16 cellular contexts compared by ENCODE assay signal in the genomic region with DNA sequence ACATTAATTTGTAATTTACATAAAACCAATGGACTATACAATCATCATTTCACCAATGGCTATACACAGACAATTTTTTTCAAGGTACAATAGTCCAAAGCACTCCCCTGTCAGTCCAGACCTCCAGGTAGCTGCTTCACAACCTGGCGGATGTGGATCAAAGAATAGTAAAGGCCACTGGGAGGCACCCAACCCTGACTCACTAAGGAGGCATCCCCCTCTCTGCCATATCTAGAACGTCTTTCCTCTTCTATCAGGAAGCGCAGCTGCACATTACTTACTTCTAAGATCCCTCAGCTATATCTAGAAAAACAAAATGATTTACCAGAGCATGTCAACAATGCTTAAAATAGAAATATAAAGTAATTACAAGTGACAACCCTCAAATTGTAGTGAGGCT.
A peak's percentile ranks its signal among the peaks of the same experiment; 100 is the strongest.
DNase-seq lines count a peak whose midpoint lies in the region; ATAC-seq and TF ChIP-seq lines count a peak whose summit lies in the region.
"Had no signal": no experiment of that assay in that cellular context is flagged by ENCODE, and none has a peak within 500 bp of the region (broad histone marks: within the 10 kb centered on the region; RNA-seq: fewer than 3 reads in every experiment).

No MANE protein-coding gene starts in this region.

- POLR2A ChIA-PET in activated naive CD8-positive, alpha-beta T cell treated with anti-CD3 and anti-CD28 coated beads, Interleukin-2, amount 10 ng/mL, durations not matched to agents 7 days and 5 days (lab: Charles Lee) = no interaction called here
- POLR2A ChIA-PET in OCI-LY7 (lab: Charles Lee) = interaction anchor here (1.3 to 1.9 kb wide), 2 partner anchors 11 to 12 kb away, joined by 4 to 5 read pairs; no protein-coding TSS in a partner anchor

- no peaks in the 10 kb centered on the region for H3K9me2 ChIP-seq in OCI-LY7 (ENCODE audit: insufficient read depth, low read length)

- intact Hi-C loops in OCI-LY7 (cut with micrococcal nuclease; ENCODE audit: unreplicated experiment) (no loop called here), dorsolateral prefrontal cortex (cut with DNase I) (no loop called here), mucosa of descending colon (cut with DNase I, micrococcal nuclease) (no loop called here)

- ATAC-seq in activated naive CD8-positive, alpha-beta T cell treated with anti-CD3 and anti-CD28 coated beads, Interleukin-2, amount 10 ng/mL, durations not matched to agents 7 days and 5 days (ENCODE audit: low read depth) = no peak
- no peak for ATAC-seq in mucosa of descending colon

- no peak overlapping the region for H3K4me3 Mint-ChIP-seq in activated naive CD8-positive, alpha-beta T cell treated with anti-CD3 and anti-CD28 coated beads, Interleukin-2, amount 10 ng/mL, durations not matched to agents 7 days and 5 days
- H3K4me3 Mint-ChIP-seq in activated naive CD8-positive, alpha-beta T cell treated with anti-CD3 and anti-CD28 coated beads for 36 hours = no peak overlapping the region
- H3K4me3 Mint-ChIP-seq: H9 had no signal

- peaks cover 31% of the 10 kb centered on the region for H3K4me1 ChIP-seq in OCI-LY7 (ENCODE audit: insufficient read depth, low read length, poor library complexity, severe bottlenecking)
- H3K4me1 ChIP-seq in mucosa of descending colon (ENCODE audit: low read depth) = peaks cover 7% of the 10 kb centered on the region

- BruUV-seq in OCI-LY7 (replicated peaks; lab: Mats Ljungman, UMichigan) = no TSS peak

- peaks cover 35% of the 10 kb centered on the region for H3K9me3 Mint-ChIP-seq in activated naive CD8-positive, alpha-beta T cell treated with anti-CD3 and anti-CD28 coated beads, Interleukin-2, amount 10 ng/mL, durations not matched to agents 7 days and 5 days
- H3K9me3 Mint-ChIP-seq in activated naive CD8-positive, alpha-beta T cell treated with anti-CD3 and anti-CD28 coated beads for 36 hours = peaks cover 61% of the 10 kb centered on the region

- H3K36me3 Mint-ChIP-seq in activated naive CD8-positive, alpha-beta T cell treated with anti-CD3 and anti-CD28 coated beads, Interleukin-2, amount 10 ng/mL, durations not matched to agents 7 days and 5 days = peaks cover 69% of the 10 kb centered on the region
- peaks cover 93% of the 10 kb centered on the region for H3K36me3 Mint-ChIP-seq in activated naive CD8-positive, alpha-beta T cell treated with anti-CD3 and anti-CD28 coated beads for 36 hours

- H3K36me3 ChIP-seq in OCI-LY7 (ENCODE audit: insufficient read depth, low read length) (peaks cover 20% of the 10 kb centered on the region), mucosa of descending colon (ENCODE audit: low read depth) (no peaks in the 10 kb centered on the region)

- peak overlapping the region; percentile 20; the same call in 1 of the 2 replicates for H3K4me2 ChIP-seq in OCI-LY7 (ENCODE audit: low read length)

- no peak overlapping the region for H2AFZ ChIP-seq in OCI-LY7 (ENCODE audit: low read length)

- H3K4me1 Mint-ChIP-seq in activated naive CD8-positive, alpha-beta T cell treated with anti-CD3 and anti-CD28 coated beads, Interleukin-2, amount 10 ng/mL, durations not matched to agents 7 days and 5 days = peaks cover 13% of the 10 kb centered on the region
- peaks cover 7% of the 10 kb centered on the region for H3K4me1 Mint-ChIP-seq in activated naive CD8-positive, alpha-beta T cell treated with anti-CD3 and anti-CD28 coated beads for 36 hours

- peak overlapping the region; percentile 7 for H3K27ac Mint-ChIP-seq in activated naive CD8-positive, alpha-beta T cell treated with anti-CD3 and anti-CD28 coated beads, Interleukin-2, amount 10 ng/mL, durations not matched to agents 7 days and 5 days
- H3K27ac Mint-ChIP-seq in activated naive CD8-positive, alpha-beta T cell treated with anti-CD3 and anti-CD28 coated beads for 36 hours = no peak overlapping the region
- H3K27ac Mint-ChIP-seq: H9 had no signal

- H3K9me3 ChIP-seq in OCI-LY7 (ENCODE audit: low read length) = 0 out of 2 replicates have a peak, but pooled peaks cover 15% of the 10 kb centered on the region
- peaks cover 28% of the 10 kb centered on the region for H3K9me3 ChIP-seq in mucosa of descending colon

- no peak for DNase-seq in activated naive CD8-positive, alpha-beta T cell treated with anti-CD3 and anti-CD28 coated beads, Interleukin-2, amount 10 ng/mL, durations not matched to agents 7 days and 5 days
- no peak for DNase-seq in activated naive CD8-positive, alpha-beta T cell treated with anti-CD3 and anti-CD28 coated beads for 36 hours
- DNase-seq in OCI-LY7 (ENCODE audit: low spot score) (peak; percentile 26), dorsolateral prefrontal cortex (no peak), substantia nigra (lab: John Stamatoyannopoulos, UW) (no peak), mucosa of descending colon (no peak), SK-N-DZ (ENCODE audit: low spot score) (no peak), NCI-H2227 treated with DMSO at 0.1 percent for 48 hours (lab: John Stamatoyannopoulos, UW) (no peak)
- DNase-seq: AML-193; CD4-positive, alpha-beta memory T cell; DMS79; EL; GOT3; H9 had no signal

- H3K27me3 ChIP-seq in dorsolateral prefrontal cortex = no peaks in the 10 kb centered on the region

- CTCF ChIA-PET in OCI-LY7 (lab: Charles Lee; ENCODE audit: unreplicated experiment) = no interaction called here

- no peaks in the 10 kb centered on the region for H3K27me3 Mint-ChIP-seq in activated naive CD8-positive, alpha-beta T cell treated with anti-CD3 and anti-CD28 coated beads, Interleukin-2, amount 10 ng/mL, durations not matched to agents 7 days and 5 days
- H3K27me3 Mint-ChIP-seq in activated naive CD8-positive, alpha-beta T cell treated with anti-CD3 and anti-CD28 coated beads for 36 hours = no peaks in the 10 kb centered on the region
- H3K27me3 Mint-ChIP-seq: CD4-positive, alpha-beta memory T cell had no signal

- no peaks in the 10 kb centered on the region for H3K79me2 ChIP-seq in OCI-LY7 (ENCODE audit: insufficient read depth, low read depth, low read length)

- no peaks in the 10 kb centered on the region; the same call in 1 of the 2 replicates for H4K20me1 ChIP-seq in OCI-LY7 (ENCODE audit: insufficient read depth, low read length)

- no peak overlapping the region for H3K27ac ChIP-seq in OCI-LY7 (ENCODE audit: low read depth, low read length, poor library complexity, severe bottlenecking)
- H3K27ac ChIP-seq in dorsolateral prefrontal cortex = peak overlapping the region in 48 of 59 donors; percentile 4 to 89 (median 68)
- H3K27ac ChIP-seq in substantia nigra (ENCODE audit: low read depth, low read length, poor library complexity, severe bottlenecking) = peak overlapping the region; percentile 21
- H3K27ac ChIP-seq: 22Rv1, C4-2B had no signal

- H3K4me3 ChIP-seq in OCI-LY7 (ENCODE audit: low read depth, low read length, poor library complexity, severe bottlenecking) (no peak overlapping the region), dorsolateral prefrontal cortex (no peak overlapping the region), mucosa of descending colon (no peak overlapping the region)

- TF ChIP-seq CTCF in OCI-LY7 (conservative IDR thresholded peaks at IDR 0.05; ENCODE audit: low read length) (no peak), dorsolateral prefrontal cortex (IDR thresholded peaks at IDR 0.05 in 54 of 56, conservative IDR thresholded peaks at IDR 0.05 in 2 of 56; ENCODE audit: low read depth in 1 of 56, partially characterized antibody in 56 of 56) (no peak), mucosa of descending colon (IDR thresholded peaks at IDR 0.05) (no peak)
